9 cellular contexts compared by ENCODE assay signal in the genomic region with DNA sequence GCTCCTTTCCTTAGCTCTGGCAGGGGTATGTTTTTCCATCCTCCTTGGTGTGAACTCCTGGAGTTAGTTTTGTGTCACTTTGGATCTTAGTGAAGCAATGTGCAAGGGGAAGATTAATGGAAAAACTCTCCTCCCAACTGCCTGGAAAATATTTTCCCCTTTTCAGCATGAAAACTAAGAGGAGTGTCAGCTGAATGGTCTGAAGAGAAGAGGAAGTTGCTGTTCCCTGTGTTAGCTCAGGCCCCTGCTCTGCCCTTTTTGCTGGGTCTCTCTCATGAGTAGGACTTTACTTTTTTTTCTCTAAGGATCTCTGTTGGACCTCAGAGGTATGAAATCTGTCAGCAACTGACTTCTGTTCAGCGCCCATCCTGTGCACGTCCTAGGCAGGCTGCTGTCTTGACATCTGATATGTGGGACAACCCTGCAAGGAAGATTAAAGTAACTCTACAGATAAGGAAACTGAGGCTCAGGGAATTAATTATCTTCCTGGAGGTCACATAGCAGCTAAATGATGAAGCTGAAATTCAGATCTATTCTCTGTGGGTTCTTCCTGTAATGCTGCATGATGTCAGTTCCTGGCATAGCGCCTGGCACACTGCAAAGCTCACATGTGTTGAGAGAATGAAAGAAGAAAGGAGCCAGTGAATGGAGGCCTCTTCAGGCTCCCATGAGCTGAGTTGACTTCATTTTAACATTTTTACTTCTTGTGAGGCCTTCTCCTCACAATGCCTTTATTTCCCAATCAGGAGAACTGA.
DNase-seq lines count a peak whose midpoint lies in the region; ATAC-seq, FAIRE-seq and TF ChIP-seq lines count a peak whose summit lies in the region.
"Had no signal": no experiment of that assay in that cellular context is flagged by ENCODE, and none has a peak within 500 bp of the region (broad histone marks: within the 10 kb centered on the region; RNA-seq: fewer than 3 reads in every experiment).

No MANE protein-coding gene starts in this region.

- H3K9me3 ChIP-seq in A549 (no peaks in the 10 kb centered on the region), MG63 (no peaks in the 10 kb centered on the region), colonic mucosa (no peaks in the 10 kb centered on the region), kidney (ENCODE audit: control insufficient read depth in 1 of 2, low read length in 2 of 2) (no peaks in the 10 kb centered on the region)

- intact Hi-C loops in colonic mucosa (cut with DNase I) (no loop called here), kidney (cut with DNase I) (no loop called here)

- H3K9ac ChIP-seq in colonic mucosa (ENCODE audit: low read depth in 2 of 2, low read length in 2 of 2): no peak overlapping the region
- H3K9ac ChIP-seq in kidney (ENCODE audit: low read length in 2 of 2): no peak overlapping the region

- no peak overlapping the region for H3K27ac Mint-ChIP-seq in naive thymus-derived CD8-positive, alpha-beta T cell

- DNase-seq in A549 (ENCODE audit: low read depth in 1 of 2, low spot score in 1 of 2) (peak in 1 of 2 experiments; percentile 51), MG63 (peak; percentile 84), colonic mucosa (peak; percentile 53), mucosa of gallbladder (ENCODE audit: low spot score) (peak; percentile 78), kidney (no peak)
- DNase-seq in naive thymus-derived CD8-positive, alpha-beta T cell: no peak
- DNase-seq in stimulated activated CD4-positive, alpha-beta T cell treated with anti-CD3 and anti-CD28 coated beads, Interleukin-4, amount 100 ng/mL, for 4 hours: no peak

- no peak for ATAC-seq in A549
- no peak for ATAC-seq in GM18505 (IDR thresholded peaks at IDR 0.05; ENCODE audit: unreplicated experiment)
- ATAC-seq in naive thymus-derived CD8-positive, alpha-beta T cell: no peak
- ATAC-seq: activated CD4-positive, CD25-positive, alpha-beta regulatory T cell treated with anti-CD3 and anti-CD28 coated beads, Interleukin-2, amount 50 U/mL, for 24 hours had no signal

- POLR2A ChIA-PET in A549 (lab: Yijun Ruan, JAX): no interaction called here
- POLR2A ChIA-PET in naive thymus-derived CD8-positive, alpha-beta T cell (lab: Charles Lee): no interaction called here

- TF ChIP-seq CTCF in A549 (IDR thresholded peaks at IDR 0.05) (no peak), colonic mucosa (IDR thresholded peaks at IDR 0.05) (no peak), kidney (IDR thresholded peaks at IDR 0.05; ENCODE audit: borderline replicate concordance, extremely low read depth, insufficient read depth) (no peak)

- FAIRE-seq in A549 (lab: Jason Lieb, UNC): no peak
- no peak for FAIRE-seq in kidney (lab: Jason Lieb, UNC)

- H3K4me3 ChIP-seq in A549 (no peak overlapping the region), MG63 (no peak overlapping the region), colonic mucosa (no peak overlapping the region), kidney (ENCODE audit: low read length in 2 of 2) (no peak overlapping the region)

- TF ChIP-seq EP300 in A549 (IDR thresholded peaks at IDR 0.05): no peak

- H3K36me3 ChIP-seq in MG63 (no peaks in the 10 kb centered on the region), colonic mucosa (no peaks in the 10 kb centered on the region), kidney (ENCODE audit: control insufficient read depth in 1 of 2, insufficient read depth in 2 of 2, low read length in 2 of 2) (no peaks in the 10 kb centered on the region)

- H3K27me3 ChIP-seq in MG63: no peaks in the 10 kb centered on the region
- no peaks in the 10 kb centered on the region for H3K27me3 ChIP-seq in colonic mucosa

- CTCF ChIA-PET in A549 (lab: Yijun Ruan, JAX): interaction anchor here (0.8 to 5.0 kb wide), 2 partner anchors 15 to 16 kb away, joined by 3 to 20 read pairs; no protein-coding TSS in a partner anchor

- WGBS in A549 (ENCODE audit: missing lambda C conversion rate): 92% methylated on average over 3 of the region's 3 CpGs

- H3K4me1 ChIP-seq in A549: peaks cover 61% of the 10 kb centered on the region
- no peaks in the 10 kb centered on the region for H3K4me1 ChIP-seq in colonic mucosa
- peaks cover 0 to under 1% of the 10 kb centered on the region in 2 donors for H3K4me1 ChIP-seq in kidney (ENCODE audit: control insufficient read depth in 1 of 2, insufficient read depth in 1 of 2, low read depth in 1 of 2, low read length in 2 of 2)

- no peak overlapping the region for H3K4me3 Mint-ChIP-seq in naive thymus-derived CD8-positive, alpha-beta T cell

- TF ChIP-seq POLR2A in A549 (IDR thresholded peaks at IDR 0.05; ENCODE audit: low read length): no peak
- TF ChIP-seq POLR2A in GM18505 (IDR thresholded peaks at IDR 0.05; ENCODE audit: borderline replicate concordance, extremely low read depth, insufficient read depth, insufficient read length): no peak

- H3K9me3 Mint-ChIP-seq in naive thymus-derived CD8-positive, alpha-beta T cell: no peaks in the 10 kb centered on the region

- no peaks in the 10 kb centered on the region for H3K36me3 Mint-ChIP-seq in naive thymus-derived CD8-positive, alpha-beta T cell

- peaks cover 1 to 20% (median 8%) of the 10 kb centered on the region in 5 donors for H3K27me3 Mint-ChIP-seq in naive thymus-derived CD8-positive, alpha-beta T cell

- TF ChIP-seq RAD21 in A549 (conservative IDR thresholded peaks at IDR 0.05 in 1 of 2, IDR thresholded peaks at IDR 0.05 in 1 of 2): no peak

- H3K4me2 ChIP-seq in A549: peak overlapping the region; percentile 17; the same call in 2 of the 3 replicates

- peaks cover 0 to 4% (median 0%) of the 10 kb centered on the region in 4 donors for H3K4me1 Mint-ChIP-seq in naive thymus-derived CD8-positive, alpha-beta T cell

- H3K27ac ChIP-seq in A549: peak overlapping the region; percentile 84 to 90
- no peak overlapping the region for H3K27ac ChIP-seq in colonic mucosa
- no peak overlapping the region for H3K27ac ChIP-seq in kidney (ENCODE audit: low read depth in 2 of 2, low read length in 2 of 2)

TF ChIP-seq in A549, 52 proteins besides CTCF, POLR2A, EP300 and RAD21:
- TF ChIP-seq ESRRA (IDR thresholded peaks at IDR 0.05; ENCODE audit: borderline replicate concordance, low read length) (no peak), CEBPB (IDR thresholded peaks at IDR 0.05) (no peak), CBX2 (IDR thresholded peaks at IDR 0.05; ENCODE audit: borderline replicate concordance, low read depth) (no peak), ZFP36 (IDR thresholded peaks at IDR 0.05; ENCODE audit: borderline replicate concordance, partially characterized antibody) (no peak), CHD4 (IDR thresholded peaks at IDR 0.05; ENCODE audit: borderline replicate concordance) (no peak)
- TF ChIP-seq, protein P1, sequence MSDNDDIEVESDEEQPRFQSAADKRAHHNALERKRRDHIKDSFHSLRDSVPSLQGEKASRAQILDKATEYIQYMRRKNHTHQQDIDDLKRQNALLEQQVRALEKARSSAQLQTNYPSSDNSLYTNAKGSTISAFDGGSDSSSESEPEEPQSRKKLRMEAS (IDR thresholded peaks at IDR 0.05): no peak

Comparison
In these comparisons a context has a peak if more than half of its experiments do, and no peak if none do; other contexts are left out.
1. DNase-seq: peak in MG63 (single experiment), colonic mucosa (single experiment) and mucosa of gallbladder (single experiment); none in naive thymus-derived CD8-positive, alpha-beta T cell (0 of 10), stimulated activated CD4-positive, alpha-beta T cell treated with anti-CD3 and anti-CD28 coated beads, Interleukin-4, amount 100 ng/mL, for 4 hours (0 of 2) and kidney (single experiment).
2. H3K27ac ChIP-seq: peak in A549 (2 of 2); none in colonic mucosa (single experiment) and kidney (0 of 2).